8 cellular contexts compared by ENCODE assay signal in genomic region chr5:179820483-179821297, GRCh38. TPM values are rescaled to one million over a fixed set of nuclear protein-coding genes. Genes with fewer than 3 reads are reported as not detected.
DNase-seq lines count a peak whose midpoint lies in the region; ATAC-seq and TF ChIP-seq lines count a peak whose summit lies in the region.

TSS of gene SQSTM1 (plus strand) at chr5:179820905. CDS start at chr5:179820937, 32 bp downstream.

- H3K4me1 Mint-ChIP-seq in CD14-positive monocyte: peaks cover 57% of the 10 kb centered on the region

- H3K36me3 ChIP-seq in OCI-LY1 (ENCODE audit: insufficient read depth, low read length) (peaks cover 36% of the 10 kb centered on the region), mucosa of descending colon (ENCODE audit: low read depth) (peaks cover 4% of the 10 kb centered on the region)

- no peak within 1 kb of the TSS for H2AFZ ChIP-seq in OCI-LY1 (ENCODE audit: low read length)

- no peaks in the 10 kb centered on the region for H3K9me3 ChIP-seq in OCI-LY1 (ENCODE audit: low read length)
- no peaks in the 10 kb centered on the region for H3K9me3 ChIP-seq in mucosa of descending colon

- peaks cover 0 to 3% (median 0%) of the 10 kb centered on the region in 7 donors for H3K9me3 Mint-ChIP-seq in CD14-positive monocyte

- H3K36me3 Mint-ChIP-seq in CD14-positive monocyte: peaks cover 39 to 41% of the 10 kb centered on the region in 2 donors

- H3K27ac ChIP-seq in OCI-LY1 (ENCODE audit: low read depth, low read length, poor library complexity, severe bottlenecking): peak within 1 kb of the TSS; percentile 72

- peaks cover 10% of the 10 kb centered on the region; the same call in 1 of the 2 replicates for H3K79me2 ChIP-seq in OCI-LY1 (ENCODE audit: insufficient read depth, low read length)

- peak within 1 kb of the TSS; percentile 96 to 99 (median 98) for H3K27ac Mint-ChIP-seq in CD14-positive monocyte

- peak within 1 kb of the TSS; percentile 93 to 94 for H3K4me3 Mint-ChIP-seq in CD14-positive monocyte

- H3K4me3 ChIP-seq in OCI-LY1 (ENCODE audit: low read depth, low read length, poor library complexity, severe bottlenecking) (peak within 1 kb of the TSS; percentile 88), epithelial cell of proximal tubule (ENCODE audit: low read depth, low read length) (peak within 1 kb of the TSS; percentile 84), mucosa of descending colon (peak within 1 kb of the TSS; percentile 100)

- intact Hi-C loops in CD14-positive monocyte (cut with micrococcal nuclease) (loop anchor here (2.0 to 10.0 kb wide), 4 partner anchors 14 to 196 kb away; partner anchors contain the start of genes HNRNPH1 (in 1 of the 2) and MGAT4B (in 1 of the 2)), mucosa of descending colon (cut with DNase I, micrococcal nuclease) (no loop called here)

- ATAC-seq in HG03439 (IDR thresholded peaks at IDR 0.05; ENCODE audit: unreplicated experiment): peak; percentile 36
- peak; percentile 72 for ATAC-seq in mucosa of descending colon

- no peak for TF ChIP-seq CTCF in CD14-positive monocyte (IDR thresholded peaks at IDR 0.05)
- no peak for TF ChIP-seq CTCF in OCI-LY1 (IDR thresholded peaks at IDR 0.05; ENCODE audit: low read length)
- no peak for TF ChIP-seq CTCF in epithelial cell of proximal tubule (conservative IDR thresholded peaks at IDR 0.05; ENCODE audit: low read depth, low read length)
- no peak for TF ChIP-seq CTCF in mucosa of descending colon (IDR thresholded peaks at IDR 0.05)

- peak within 1 kb of the TSS; percentile 77 for H3K4me2 ChIP-seq in OCI-LY1 (ENCODE audit: low read length)

- H3F3A ChIP-seq in OCI-LY1 (ENCODE audit: insufficient read depth, low read length): no peaks in the 10 kb centered on the region

- peak within 1 kb of the TSS; percentile 82 for H3K9ac ChIP-seq in OCI-LY1 (ENCODE audit: low read length)

- H3K4me1 ChIP-seq in OCI-LY1 (ENCODE audit: insufficient read depth, low read length, severe bottlenecking): peaks cover 45% of the 10 kb centered on the region
- peaks cover 69% of the 10 kb centered on the region for H3K4me1 ChIP-seq in mucosa of descending colon (ENCODE audit: low read depth)

- no peaks in the 10 kb centered on the region for H4K20me1 ChIP-seq in OCI-LY1 (ENCODE audit: insufficient read depth, low read length)

- H3K27me3 ChIP-seq in OCI-LY1 (ENCODE audit: insufficient read depth, low read length): no peaks in the 10 kb centered on the region

- H3K9me2 ChIP-seq in OCI-LY1 (ENCODE audit: low read depth, low read length): no peaks in the 10 kb centered on the region

- peaks cover 9 to 17% (median 15%) of the 10 kb centered on the region in 3 donors for H3K27me3 Mint-ChIP-seq in CD14-positive monocyte (ENCODE audit: low read depth in 3 of 3)

- DNase-seq in CD14-positive monocyte (ENCODE audit: low spot score) (peak; percentile 71), GM19240 (ENCODE audit: insufficient read length, low spot score) (peak; percentile 69), epithelial cell of proximal tubule (ENCODE audit: low read depth) (no peak), mucosa of descending colon (peak; percentile 84 to 93 (median 90))
- peak; percentile 92 for DNase-seq in activated T-cell treated with anti-CD3 and anti-CD28 coated beads, Interleukin-2, amount 50 U/mL, for 1 hour
- DNase-seq in stimulated activated CD8-positive, alpha-beta memory T cell treated with anti-CD3 and anti-CD28 coated beads, Interleukin-4, amount 100 ng/mL, for 24 hours (ENCODE audit: low read depth): peak; percentile 74

RNA-seq across cellular contexts. Expression of gene SQSTM1, which starts in this region (rescaled TPM):
- 100 to 1,000 TPM; 275 to 312 TPM for polyA plus RNA-seq in CD14-positive monocyte
- total RNA-seq in epithelial cell of proximal tubule (233 and 275 TPM in 2 replicates), mucosa of descending colon (100 to 1,000 TPM; 302 to 348 (median 321) TPM)

Comparison
In these comparisons a context has a peak if more than half of its experiments do, and no peak if none do; other contexts are left out.
1. intact Hi-C loops: an anchor here in CD14-positive monocyte (2.0 to 10.0 kb wide); none called in mucosa of descending colon.